In the genomic region with DNA sequence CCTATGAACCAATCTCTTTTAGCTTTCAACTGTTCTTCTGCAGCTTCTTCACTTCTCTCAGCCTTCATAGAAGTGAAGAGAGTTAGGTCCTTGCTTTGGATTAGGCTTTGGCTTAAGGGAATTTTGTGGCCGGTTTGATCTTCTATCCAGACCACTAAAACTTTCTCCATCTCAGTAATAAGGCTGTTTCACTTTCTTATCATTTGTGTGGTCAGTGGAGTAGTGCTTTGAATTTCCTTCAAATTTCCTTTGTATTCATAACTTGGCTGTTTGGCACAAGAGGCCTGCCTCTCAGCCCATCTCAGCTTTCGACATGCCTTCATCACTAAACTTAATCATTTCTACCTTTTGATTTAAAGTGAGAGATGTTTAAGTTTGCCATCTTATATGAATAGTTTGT, we compare ENCODE assay signal across 22 cellular contexts. TPM values are rescaled to one million over a fixed set of nuclear protein-coding genes. Genes with fewer than 3 reads are reported as not detected.
DNase-seq lines count a peak whose midpoint lies in the region; ATAC-seq and TF ChIP-seq lines count a peak whose summit lies in the region.
"Had no signal": no experiment of that assay in that cellular context is flagged by ENCODE, and none has a peak within 500 bp of the region (broad histone marks: within the 10 kb centered on the region; RNA-seq: fewer than 3 reads in every experiment).

No MANE protein-coding gene starts in this region.

- in situ Hi-C loops in brain microvascular endothelial cell (cut with HindIII; ENCODE audit: low pct_ligation_motif_present, low sequenced_read_pairs) = no loop called here

- H3K27me3 ChIP-seq in brain microvascular endothelial cell (replicated peaks) (no peaks in the 10 kb centered on the region), spleen (replicated peaks in 1 of 7) (no peaks in the 10 kb centered on the region)

- intact Hi-C loops in spleen (cut with DNase I; ENCODE audit: low total_unique reads) = no loop called here

- H3K4me1 ChIP-seq in spleen = no peaks in the 10 kb centered on the region
- H3K4me1 ChIP-seq: HAP-1 had no signal

- TF ChIP-seq CTCF in brain microvascular endothelial cell (IDR thresholded peaks at IDR 0.05; ENCODE audit: low read depth, low read length, missing control alignments) (no peak), fibroblast of the aortic adventitia (IDR thresholded peaks at IDR 0.05; ENCODE audit: insufficient read depth, low read length) (no peak), spleen (IDR thresholded peaks at IDR 0.05 in 8 of 11, conservative IDR thresholded peaks at IDR 0.05 in 3 of 11) (no peak)

- 45 to 87% (median 49%) methylated on average over 2 of the region's 2 CpGs for WGBS in spleen, 5 donors

- TF ChIP-seq POLR2A in spleen (IDR thresholded peaks at IDR 0.05) = no peak

- no peak for ATAC-seq in GM18909 (IDR thresholded peaks at IDR 0.05; ENCODE audit: poor library complexity, unreplicated experiment)
- ATAC-seq: A549 had no signal

- peaks cover 11% of the 10 kb centered on the region for H3K36me3 ChIP-seq in brain microvascular endothelial cell (replicated peaks)
- peaks cover 0 to 41% (median 2%) of the 10 kb centered on the region in 6 donors for H3K36me3 ChIP-seq in spleen

- H3K27ac ChIP-seq in brain microvascular endothelial cell (no peak overlapping the region), spleen (no peak overlapping the region), substantia nigra (ENCODE audit: low read depth, low read length, poor library complexity, severe bottlenecking) (no peak overlapping the region)
- H3K27ac ChIP-seq: A549 had no signal

- DNase-seq in amniotic epithelial cell (ENCODE audit: low read depth) (peak; percentile 63), brain microvascular endothelial cell (peak; percentile 16), fibroblast of the aortic adventitia (ENCODE audit: low read depth) (peak; percentile 55), spleen (no peak), substantia nigra (lab: John Stamatoyannopoulos, UW) (no peak)
- DNase-seq: 8988T; ACHN; C1 segment of cervical spinal cord; Calu3; CD4-positive, alpha-beta memory T cell; COR-L47; DMS53; DMS79 treated with DMSO at 0.1 percent for 48 hours; GF-D8; GOT3; HFFc6 had no signal

- no peaks in the 10 kb centered on the region for H3K9me3 ChIP-seq in spleen
- H3K9me3 ChIP-seq: A549, HAP-1 had no signal

- no peak overlapping the region for H3K4me3 ChIP-seq in brain microvascular endothelial cell (ENCODE audit: low read depth, low read length)
- no peak overlapping the region for H3K4me3 ChIP-seq in fibroblast of the aortic adventitia (ENCODE audit: low read depth, low read length)
- no peak overlapping the region for H3K4me3 ChIP-seq in spleen
- H3K4me3 ChIP-seq: A549, HAP-1 had no signal

RNA-seq across cellular contexts. Expression of a gene that starts 21.7 kb away (rescaled TPM):
- total RNA-seq in fibroblast of the aortic adventitia (ENCODE audit: low replicate concordance) (28.3 and 38.2 TPM in 2 replicates), spleen (10 to 100 TPM in 6 of 7 donors, 1 to 10 TPM in 1; 9.3 to 38.6 (median 15.0) TPM)
- 1 to 10 TPM in 2 of 3 donors, under 1 TPM in 1; 0.85 to 2.8 (median 2.5) TPM for polyA plus RNA-seq in spleen
- total RNA-seq: CD4-positive, alpha-beta memory T cell had no signal
- polyA plus RNA-seq: CD4-positive, alpha-beta memory T cell had no signal

RNA-seq across cellular contexts. Expression of a gene that starts 38.5 kb away (rescaled TPM):
- total RNA-seq in fibroblast of the aortic adventitia (ENCODE audit: low replicate concordance) (not detected in 2 replicates), spleen (not detected)
- not detected for polyA plus RNA-seq in spleen
- total RNA-seq: Calu3; CD4-positive, alpha-beta memory T cell; Daoy; G401; HFFc6 had no signal
- polyA plus RNA-seq: A549; BJ; CD4-positive, alpha-beta memory T cell had no signal

Comparison
In these comparisons a context has a peak if more than half of its experiments do, and no peak if none do; other contexts are left out.
1. DNase-seq: peak in amniotic epithelial cell (single experiment), brain microvascular endothelial cell (single experiment) and fibroblast of the aortic adventitia (single experiment); none in spleen (single experiment) and substantia nigra (0 of 49).